ENCODE assay signal across 21 cellular contexts in genomic region chr17:16929281-16929680, GRCh38. TPM values are rescaled to one million over a fixed set of nuclear protein-coding genes. Genes with fewer than 3 reads are reported as not detected.
A peak's percentile ranks its signal among the peaks of the same experiment; 100 is the strongest.
DNase-seq lines count a peak whose midpoint lies in the region; ATAC-seq lines count a peak whose summit lies in the region.
"Had no signal": no experiment of that assay in that cellular context is flagged by ENCODE, and none has a peak within 500 bp of the region (broad histone marks: within the 10 kb centered on the region; RNA-seq: fewer than 3 reads in every experiment).

No MANE protein-coding gene starts in this region.

- no peaks in the 10 kb centered on the region for H3K36me3 Mint-ChIP-seq in activated CD4-positive, alpha-beta T cell treated with anti-CD3 and anti-CD28 coated beads, Interleukin-2, amount 10 ng/mL, durations not matched to agents 7 days and 5 days (ENCODE audit: low read depth)

- intact Hi-C loops in sciatic nerve (cut with DNase I): no loop called here

- no peak for ATAC-seq in sciatic nerve
- no peak for ATAC-seq in GM18517 (IDR thresholded peaks at IDR 0.05; ENCODE audit: unreplicated experiment)
- ATAC-seq in GM19328 (IDR thresholded peaks at IDR 0.05; ENCODE audit: unreplicated experiment): no peak
- ATAC-seq: body of pancreas, K562 had no signal

- H3K9me3 Mint-ChIP-seq in activated CD4-positive, alpha-beta T cell treated with anti-CD3 and anti-CD28 coated beads, Interleukin-2, amount 10 ng/mL, durations not matched to agents 7 days and 5 days: no peaks in the 10 kb centered on the region

- no peaks in the 10 kb centered on the region for H3K27me3 Mint-ChIP-seq in activated CD4-positive, alpha-beta T cell treated with anti-CD3 and anti-CD28 coated beads, Interleukin-2, amount 10 ng/mL, durations not matched to agents 7 days and 5 days

- peak overlapping the region; percentile 46 for H3K27ac Mint-ChIP-seq in activated CD4-positive, alpha-beta T cell treated with anti-CD3 and anti-CD28 coated beads, Interleukin-2, amount 10 ng/mL, durations not matched to agents 7 days and 5 days

- DNase-seq in activated CD4-positive, alpha-beta T cell treated with anti-CD3 and anti-CD28 coated beads, Interleukin-2, amount 10 ng/mL, durations not matched to agents 7 days and 5 days: no peak
- no peak for DNase-seq in activated CD4-positive, alpha-beta T cell treated with anti-CD3 and anti-CD28 coated beads, Interleukin-2, amount 50 U/mL, for 1 hour
- DNase-seq in NCI-H1694 treated with DMSO at 0.1 percent for 48 hours (lab: John Stamatoyannopoulos, UW) (peak; percentile 52), cerebellum (ENCODE audit: low spot score) (peak; percentile 41), sciatic nerve (ENCODE audit: low spot score) (peak; percentile 37)
- no peak for DNase-seq in activated CD4-positive, CD25-positive, alpha-beta regulatory T cell (lab: John Stamatoyannopoulos, UW)
- DNase-seq: activated CD4-positive, alpha-beta T cell treated with anti-CD3 and anti-CD28 coated beads for 4 hours; body of pancreas; Calu3; cortex of kidney; mammary epithelial cell; MM.1S; NCI-H1436; NCI-H2227 treated with DMSO at 0.1 percent for 48 hours; occipital lobe; PC-9; trophoblast cell had no signal

- peaks cover 3% of the 10 kb centered on the region for H3K4me1 Mint-ChIP-seq in activated CD4-positive, alpha-beta T cell treated with anti-CD3 and anti-CD28 coated beads, Interleukin-2, amount 10 ng/mL, durations not matched to agents 7 days and 5 days

- POLR2A ChIA-PET in activated CD4-positive, alpha-beta T cell treated with anti-CD3 and anti-CD28 coated beads, Interleukin-2, amount 10 ng/mL, durations not matched to agents 7 days and 5 days (lab: Charles Lee): no interaction called here

- H3K4me3 Mint-ChIP-seq in activated CD4-positive, alpha-beta T cell treated with anti-CD3 and anti-CD28 coated beads, Interleukin-2, amount 10 ng/mL, durations not matched to agents 7 days and 5 days: no peak overlapping the region

- CTCF ChIA-PET in activated CD4-positive, alpha-beta T cell treated with anti-CD3 and anti-CD28 coated beads, Interleukin-2, amount 10 ng/mL, durations not matched to agents 7 days and 5 days (lab: Charles Lee): interaction anchor here (1.0 kb wide), 1 partner anchor 13 kb away, joined by 3 read pairs; no protein-coding TSS in a partner anchor

RNA-seq across cellular contexts. Expression of gene TNFRSF13B, which starts 42.6 kb away (rescaled TPM):
- not detected for total RNA-seq in activated CD4-positive, alpha-beta T cell treated with anti-CD3 and anti-CD28 coated beads, Interleukin-2, amount 10 ng/mL, durations not matched to agents 7 days and 5 days
- total RNA-seq in cerebellum (not detected), sciatic nerve (not detected)
- total RNA-seq: body of pancreas, Calu3, K562, mammary epithelial cell, myocyte, occipital lobe, PC-9 had no signal

Comparison
In these comparisons a context has a peak if more than half of its experiments do, and no peak if none do; other contexts are left out.
1. DNase-seq: peak in NCI-H1694 treated with DMSO at 0.1 percent for 48 hours (single experiment), cerebellum (single experiment) and sciatic nerve (single experiment); none in activated CD4-positive, alpha-beta T cell treated with anti-CD3 and anti-CD28 coated beads, Interleukin-2, amount 10 ng/mL, durations not matched to agents 7 days and 5 days (single experiment), activated CD4-positive, alpha-beta T cell treated with anti-CD3 and anti-CD28 coated beads, Interleukin-2, amount 50 U/mL, for 1 hour (single experiment) and activated CD4-positive, CD25-positive, alpha-beta regulatory T cell (0 of 4).